ENCODE assay signal across 10 cellular contexts in the genomic region with DNA sequence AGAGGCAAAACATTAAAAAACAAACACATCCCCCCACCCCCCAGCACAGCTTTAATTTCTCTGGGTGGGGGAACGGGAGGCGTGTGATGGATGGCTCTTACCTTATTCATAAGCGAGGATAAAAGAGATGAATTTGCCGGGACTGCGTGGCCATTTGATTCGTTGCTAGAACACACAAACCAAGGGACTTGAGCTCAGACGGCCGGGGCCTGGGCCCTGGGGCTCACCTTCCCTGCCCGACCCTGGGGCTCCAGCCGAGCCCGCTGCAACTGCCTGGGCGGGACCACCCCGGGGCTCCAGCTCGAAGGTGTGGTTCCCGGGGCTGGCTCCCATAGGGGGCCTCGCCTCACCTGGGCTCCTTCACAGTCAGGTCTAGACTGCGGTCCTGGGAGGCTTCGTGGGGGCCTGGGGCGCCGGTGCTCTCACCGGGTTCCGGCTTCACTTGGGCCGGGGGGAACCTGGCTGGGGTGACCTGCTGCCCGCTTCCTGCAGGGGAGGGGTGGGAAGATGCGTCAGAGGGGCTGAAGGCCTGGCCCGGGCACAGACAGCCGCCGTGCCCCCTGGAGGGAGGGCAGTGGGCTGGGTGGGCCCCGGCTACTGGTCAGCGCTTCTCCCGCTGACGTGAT.
"Had no signal": no experiment of that assay in that cellular context is flagged by ENCODE, and none has a peak within 500 bp of the region (broad histone marks: within the 10 kb centered on the region; RNA-seq: fewer than 3 reads in every experiment).

No MANE protein-coding gene starts in this region.

- H3K9me3 Mint-ChIP-seq: activated B cell treated with CpG ODN at 0.5 μM for 24 hours had no signal

- H3K4me3 Mint-ChIP-seq: activated B cell treated with CpG ODN at 0.5 μM for 24 hours; activated naive CD8-positive, alpha-beta T cell had no signal

- H3K27me3 ChIP-seq: ovary had no signal

- H3K27me3 Mint-ChIP-seq: activated B cell treated with CpG ODN at 0.5 μM for 24 hours; activated naive CD8-positive, alpha-beta T cell had no signal

- H3K9me3 ChIP-seq: left ventricle myocardium inferior, ovary had no signal

- H3K27ac ChIP-seq: left ventricle myocardium inferior, ovary had no signal

- H3K4me1 Mint-ChIP-seq: activated B cell treated with CpG ODN at 0.5 μM for 24 hours had no signal

- FAIRE-seq: small intestine had no signal

- H3K27ac Mint-ChIP-seq: activated B cell treated with CpG ODN at 0.5 μM for 24 hours; activated naive CD8-positive, alpha-beta T cell had no signal

- H3K36me3 Mint-ChIP-seq: activated naive CD8-positive, alpha-beta T cell had no signal

- H3K4me3 ChIP-seq: left ventricle myocardium inferior, ovary had no signal

- DNase-seq: activated B cell treated with CpG ODN at 0.5 μM for 24 hours; activated CD4-positive, alpha-beta T cell treated with anti-CD3 and anti-CD28 coated beads, Interleukin-2, amount 50 U/mL, for 1 hour; activated effector memory CD4-positive, alpha-beta T cell treated with Interleukin-2 at 50 U/mL for 16 hours; dermis blood vessel endothelial cell; erythroblast; hippocampal formation; left ventricle myocardium inferior; ovary; small intestine had no signal

- H3K36me3 ChIP-seq: ovary had no signal
